In genomic region chr19:12155324-12155723, GRCh38 we compare ENCODE assay signal across 8 cellular contexts. TPM values are rescaled to one million over a fixed set of nuclear protein-coding genes. Genes with fewer than 3 reads are reported as not detected.
DNase-seq lines count a peak whose midpoint lies in the region; ATAC-seq and TF ChIP-seq lines count a peak whose summit lies in the region.

No MANE protein-coding gene starts in this region.

- H3K9me3 ChIP-seq in DND-41 (ENCODE audit: insufficient read depth, low read length, severe bottlenecking) (no peaks in the 10 kb centered on the region), OCI-LY7 (ENCODE audit: low read length) (no peaks in the 10 kb centered on the region), esophagus (ENCODE audit: control insufficient read depth in 2 of 2, insufficient read depth in 1 of 2, low read depth in 1 of 2, low read length in 1 of 2) (no peaks in the 10 kb centered on the region), ovary (no peaks in the 10 kb centered on the region)

- CTCF ChIA-PET in OCI-LY7 (lab: Charles Lee; ENCODE audit: unreplicated experiment): no interaction called here

- H3K79me2 ChIP-seq in DND-41 (ENCODE audit: insufficient read depth, low read length) (peaks cover 19% of the 10 kb centered on the region), OCI-LY7 (ENCODE audit: insufficient read depth, low read depth, low read length) (peaks cover 7% of the 10 kb centered on the region; the same call in 1 of the 2 replicates)

- TF ChIP-seq CTCF in DND-41 (IDR thresholded peaks at IDR 0.05; ENCODE audit: borderline replicate concordance, extremely low read depth, low read length, poor library complexity, severe bottlenecking) (no peak), OCI-LY7 (conservative IDR thresholded peaks at IDR 0.05; ENCODE audit: low read length) (no peak), ovary (IDR thresholded peaks at IDR 0.05) (no peak), omental fat pad (IDR thresholded peaks at IDR 0.05) (no peak)

- intact Hi-C loops in OCI-LY7 (cut with micrococcal nuclease; ENCODE audit: unreplicated experiment) (loop anchor here (5.0 kb wide), 1 partner anchor 168 kb away; no protein-coding TSS in a partner anchor), ovary (cut with DNase I) (loop anchor here in 1 of 4 donors (5.0 kb wide), 1 partner anchor 343 kb away; the partner anchor contains the start of gene ZNF440)

- DNase-seq in DND-41: no peak
- DNase-seq in OCI-LY7 (ENCODE audit: low spot score): no peak
- no peak for DNase-seq in ovary
- DNase-seq in NCI-H1048 (lab: John Stamatoyannopoulos, UW): no peak
- no peak for DNase-seq in omental fat pad (ENCODE audit: low spot score)

- peaks cover 20% of the 10 kb centered on the region; the same call in 1 of the 2 replicates for H3K4me1 ChIP-seq in DND-41 (ENCODE audit: insufficient read depth, low read length)
- peaks cover 15% of the 10 kb centered on the region for H3K4me1 ChIP-seq in OCI-LY7 (ENCODE audit: insufficient read depth, low read length, poor library complexity, severe bottlenecking)
- no peaks in the 10 kb centered on the region for H3K4me1 ChIP-seq in esophagus (ENCODE audit: control insufficient read depth in 2 of 2, insufficient read depth in 2 of 2, low read length in 1 of 2)
- H3K4me1 ChIP-seq in ovary (ENCODE audit: insufficient read depth): peaks cover 2% of the 10 kb centered on the region

- H3K36me3 ChIP-seq in DND-41 (ENCODE audit: insufficient read depth, low read length) (peaks cover 3% of the 10 kb centered on the region; the same call in 1 of the 2 replicates), OCI-LY7 (ENCODE audit: insufficient read depth, low read length) (peaks cover 6% of the 10 kb centered on the region; the same call in 1 of the 2 replicates), esophagus (ENCODE audit: control insufficient read depth in 2 of 2, insufficient read depth in 2 of 2, low read length in 1 of 2) (no peaks in the 10 kb centered on the region), ovary (no peaks in the 10 kb centered on the region)

- H3K27me3 ChIP-seq in DND-41 (ENCODE audit: insufficient read depth, low read length, poor library complexity) (no peaks in the 10 kb centered on the region), esophagus (ENCODE audit: control insufficient read depth in 1 of 2, insufficient read depth in 2 of 2, low read length in 2 of 2) (no peaks in the 10 kb centered on the region), ovary (no peaks in the 10 kb centered on the region)

- no peak for TF ChIP-seq EP300 in ovary (IDR thresholded peaks at IDR 0.05)

- H2AFZ ChIP-seq in DND-41 (ENCODE audit: low read depth, low read length) (no peak overlapping the region), OCI-LY7 (ENCODE audit: low read length) (peak overlapping the region; percentile 96; the same call in 1 of the 2 replicates)

- H3K9me2 ChIP-seq in OCI-LY7 (ENCODE audit: insufficient read depth, low read length): no peaks in the 10 kb centered on the region

- ATAC-seq in DND-41 (ENCODE audit: insufficient read depth, low read depth) (no peak), omental fat pad (ENCODE audit: low FRiP score) (no peak), esophagus mucosa (no peak), HG03565 (IDR thresholded peaks at IDR 0.05; ENCODE audit: unreplicated experiment) (no peak)

- 16 to 24% methylated on average over 11 of the region's 11 CpGs for WGBS in esophagus, 2 donors
- WGBS in ovary, 3 donors: 12 to 13% (median 12%) methylated on average over 11 of the region's 11 CpGs

- H3K4me2 ChIP-seq in DND-41 (ENCODE audit: insufficient read depth, low read length) (peak overlapping the region; percentile 84), OCI-LY7 (ENCODE audit: low read length) (peak overlapping the region; percentile 74)

- H3K27ac ChIP-seq in DND-41 (ENCODE audit: low read length) (peak overlapping the region; percentile 2; the same call in 1 of the 2 replicates), OCI-LY7 (ENCODE audit: low read depth, low read length, poor library complexity, severe bottlenecking) (no peak overlapping the region), esophagus (ENCODE audit: low read depth in 2 of 2, low read length in 1 of 2) (no peak overlapping the region), ovary (no peak overlapping the region)

- POLR2A ChIA-PET in OCI-LY7 (lab: Charles Lee): interaction anchor here (0.6 kb wide), 1 partner anchor 471 kb away, joined by 6 read pairs; no protein-coding TSS in a partner anchor

- H3K4me3 ChIP-seq in DND-41 (ENCODE audit: low read depth in 1 of 2, low read length in 2 of 2) (peak overlapping the region in 1 of 2 experiments; percentile 85; a peak in 1 of 4 replicates), OCI-LY7 (ENCODE audit: low read depth, low read length, poor library complexity, severe bottlenecking) (peak overlapping the region; percentile 92), esophagus (ENCODE audit: low read depth in 1 of 2, low read length in 2 of 2) (peak overlapping the region; percentile 2 to 72), ovary (peak overlapping the region; percentile 71)

- TSS peak; percentile 70 for BruUV-seq in OCI-LY7 (replicated peaks; lab: Mats Ljungman, UMichigan)

- H4K20me1 ChIP-seq in DND-41 (ENCODE audit: insufficient read depth, low read length) (no peaks in the 10 kb centered on the region), OCI-LY7 (ENCODE audit: insufficient read depth, low read length) (no peaks in the 10 kb centered on the region)

- peak overlapping the region; percentile 74; the same call in 1 of the 2 replicates for H3K9ac ChIP-seq in DND-41 (ENCODE audit: low read depth, low read length)

- no peak for TF ChIP-seq POLR2A in ovary (IDR thresholded peaks at IDR 0.05)

RNA-seq across cellular contexts. Expression of gene ZNF625, which starts 1.2 kb away (rescaled TPM):
- total RNA-seq in OCI-LY7 (2014; rRNA removed; shearing (Covaris generic)): 7.3 and 7.8 TPM in 2 replicates
- 9.2 and 10.0 TPM in 2 replicates for total RNA-seq in OCI-LY7 (2022)
- under 1 TPM; 0.47 to 0.75 TPM for polyA plus RNA-seq in esophagus
- 10 to 100 TPM in 2 of 7 donors, 1 to 10 TPM in 5; 2.8 to 19.6 (median 9.1) TPM for total RNA-seq in ovary
- polyA plus RNA-seq in ovary: 1 to 10 TPM; 1.5 to 2.5 TPM
- 1 to 10 TPM; 2.2 to 6.6 (median 3.7) TPM for total RNA-seq in omental fat pad
- 1.8 TPM for total RNA-seq in esophagus mucosa

RNA-seq across cellular contexts. Expression of gene ZNF136, which starts 7.6 kb away (rescaled TPM):
- 12.5 and 13.5 TPM in 2 replicates for total RNA-seq in OCI-LY7 (2014; rRNA removed; shearing (Covaris generic))
- total RNA-seq in OCI-LY7 (2022) (12.7 and 16.7 TPM in 2 replicates), ovary (10 to 100 TPM; 15.7 to 18.8 (median 16.3) TPM), omental fat pad (10 to 100 TPM in 1 of 4 donors, 1 to 10 TPM in 3; 4.8 to 10.4 (median 9.1) TPM), esophagus mucosa (2.0 TPM)
- polyA plus RNA-seq in esophagus (1 to 10 TPM; 1.7 to 1.8 TPM), ovary (10 to 100 TPM in 1 of 2 donors, 1 to 10 TPM in 1; 8.8 to 12.2 TPM)

RNA-seq across cellular contexts. Expression of gene ZNF20, which starts 15.2 kb away (rescaled TPM):
- 6.1 and 8.9 TPM in 2 replicates for total RNA-seq in OCI-LY7 (2014; rRNA removed; shearing (Covaris generic))
- total RNA-seq in OCI-LY7 (2022): 7.1 and 10.0 TPM in 2 replicates
- polyA plus RNA-seq in esophagus: 1 to 10 TPM; 1.8 to 3.6 TPM
- total RNA-seq in ovary: 1 to 10 TPM; 1.2 to 5.2 (median 3.2) TPM
- polyA plus RNA-seq in ovary: 1 to 10 TPM; 2.2 to 2.4 TPM
- 1 to 10 TPM; 1.7 to 4.5 (median 2.4) TPM for total RNA-seq in omental fat pad
- total RNA-seq in esophagus mucosa: 1.7 TPM
